In genomic region chr12:27606986-27607385, GRCh38 we compare ENCODE assay signal across 1 cellular context.
TF ChIP-seq lines count a peak whose summit lies in the region.

No MANE protein-coding gene starts in this region.

TF ChIP-seq in IMR-90, 13 proteins besides CTCF, POLR2A, EP300 and RAD21 (continued from another document):
- TF ChIP-seq USF2 (IDR thresholded peaks at IDR 0.05; ENCODE audit: low read depth, low read length) (no peak), RFX5 (IDR thresholded peaks at IDR 0.05; ENCODE audit: low read depth, low read length) (no peak), ELK1 (IDR thresholded peaks at IDR 0.05; ENCODE audit: borderline replicate concordance, low read depth, low read length) (no peak), CEBPB (IDR thresholded peaks at IDR 0.05; ENCODE audit: low read depth, low read length) (no peak), MAFK (IDR thresholded peaks at IDR 0.05; ENCODE audit: low read depth, low read length) (no peak), MXI1 (IDR thresholded peaks at IDR 0.05; ENCODE audit: borderline replicate concordance, low read depth, low read length) (no peak), BHLHE40 (IDR thresholded peaks at IDR 0.05; ENCODE audit: low read depth, low read length) (no peak), CHD1 (IDR thresholded peaks at IDR 0.05; ENCODE audit: low read depth, low read length) (no peak), MAZ (IDR thresholded peaks at IDR 0.05; ENCODE audit: borderline replicate concordance, low read depth, low read length) (no peak), SMC3 (IDR thresholded peaks at IDR 0.05; ENCODE audit: low read depth, low read length) (no peak), FOS (IDR thresholded peaks at IDR 0.05; ENCODE audit: low read depth, low read length) (no peak)
